22 cellular contexts compared by ENCODE assay signal in genomic region chr9:130352081-130352480, GRCh38.
DNase-seq lines count a peak whose midpoint lies in the region; ATAC-seq and TF ChIP-seq lines count a peak whose summit lies in the region.
"Had no signal": no experiment of that assay in that cellular context is flagged by ENCODE, and none has a peak within 500 bp of the region (broad histone marks: within the 10 kb centered on the region; RNA-seq: fewer than 3 reads in every experiment).

No MANE protein-coding gene starts in this region.

- peaks cover 3% of the 10 kb centered on the region for H3K9me3 Mint-ChIP-seq in Calu3 (ENCODE audit: low read depth, unreplicated experiment)
- H3K9me3 Mint-ChIP-seq: activated T-cell treated with anti-CD3 and anti-CD28 coated beads, Interleukin-2, amount 50 U/mL, for 24 hours; nephron; T-cell had no signal

- H3K4me3 ChIP-seq in RWPE2 (ENCODE audit: severe bottlenecking) (no peak overlapping the region), prostate gland (no peak overlapping the region), trophoblast cell (ENCODE audit: low read depth, low read length) (no peak overlapping the region)
- H3K4me3 ChIP-seq: breast epithelium had no signal

- H3K27me3 ChIP-seq in RWPE2 (ENCODE audit: insufficient read depth, poor library complexity, severe bottlenecking) (no peaks in the 10 kb centered on the region), prostate gland (replicated peaks; ENCODE audit: insufficient read depth) (no peaks in the 10 kb centered on the region), trophoblast cell (ENCODE audit: insufficient read depth, low read length) (no peaks in the 10 kb centered on the region)
- H3K27me3 ChIP-seq: breast epithelium had no signal

- no peak overlapping the region for H2BK120ac ChIP-seq in trophoblast cell (ENCODE audit: insufficient read depth, low read length, poor library complexity)

- no peaks in the 10 kb centered on the region for H3K36me3 ChIP-seq in RWPE2 (ENCODE audit: low read depth)
- H3K36me3 ChIP-seq in prostate gland: no peaks in the 10 kb centered on the region
- no peaks in the 10 kb centered on the region for H3K36me3 ChIP-seq in trophoblast cell (ENCODE audit: control insufficient read depth in 1 of 2, insufficient read depth in 2 of 2, low read length in 2 of 2)
- H3K36me3 ChIP-seq: breast epithelium had no signal

- no peak overlapping the region for H2AFZ ChIP-seq in trophoblast cell (ENCODE audit: insufficient read depth, low read length, poor library complexity)
- H2AFZ ChIP-seq: parathyroid adenoma had no signal

- H2BK12ac ChIP-seq in trophoblast cell (ENCODE audit: low read length): no peak overlapping the region

- H3K27me3 Mint-ChIP-seq in Calu3 (ENCODE audit: unreplicated experiment): no peaks in the 10 kb centered on the region
- H3K27me3 Mint-ChIP-seq: T-cell had no signal

- no peak overlapping the region for H2BK5ac ChIP-seq in trophoblast cell (ENCODE audit: low read depth, low read length, poor library complexity)

- WGBS in prostate gland: 54% methylated on average over 10 of the region's 10 CpGs
- no CpG with 5 or more reads among the region's 10 CpGs for WGBS in trophoblast cell (ENCODE audit: extremely low coverage, insufficient coverage, insufficient read length)

- no peaks in the 10 kb centered on the region for H3K36me3 Mint-ChIP-seq in Calu3 (ENCODE audit: insufficient read depth, unreplicated experiment)
- H3K36me3 Mint-ChIP-seq: T-cell had no signal

- ATAC-seq in RWPE2 (ENCODE audit: low read depth): peak; percentile 79
- no peak for ATAC-seq in GM19397 (IDR thresholded peaks at IDR 0.05; ENCODE audit: unreplicated experiment)
- ATAC-seq: T-cell had no signal

- H3K27ac ChIP-seq in RWPE2 (ENCODE audit: poor library complexity, severe bottlenecking) (peak overlapping the region; percentile 29), prostate gland (peak overlapping the region in 1 of 2 donors; percentile 39), trophoblast cell (ENCODE audit: low read depth, low read length) (no peak overlapping the region)
- H3K27ac ChIP-seq: breast epithelium, parathyroid adenoma had no signal

- H3K79me2 ChIP-seq in trophoblast cell (ENCODE audit: control insufficient read depth, insufficient read depth, low read length, poor library complexity): no peaks in the 10 kb centered on the region
- H3K79me2 ChIP-seq: parathyroid adenoma had no signal

- no peak overlapping the region for H3K4ac ChIP-seq in trophoblast cell (ENCODE audit: low read depth, low read length)

- no peaks in the 10 kb centered on the region for H3K9me3 ChIP-seq in RWPE2 (ENCODE audit: severe bottlenecking)
- no peaks in the 10 kb centered on the region for H3K9me3 ChIP-seq in prostate gland
- H3K9me3 ChIP-seq in trophoblast cell (ENCODE audit: insufficient read depth, low read depth, low read length): peaks cover 4% of the 10 kb centered on the region
- H3K9me3 ChIP-seq: breast epithelium had no signal

- H3K79me1 ChIP-seq in trophoblast cell (ENCODE audit: low read length): no peaks in the 10 kb centered on the region

- DNase-seq in Calu3 (peak; percentile 28), RWPE2 (ENCODE audit: low spot score) (no peak), fibroblast of peridontal ligament (ENCODE audit: extremely low read depth) (peak; percentile 7), prostate gland (ENCODE audit: low spot score) (peak; percentile 25), trophoblast cell (no peak), HuH-7 (ENCODE audit: low spot score) (no peak), middle frontal gyrus (ENCODE audit: extremely low spot score, low spot score) (no peak)
- DNase-seq: activated CD4-positive, alpha-beta T cell treated with anti-CD3 and anti-CD28 coated beads for 1 hour; activated naive CD4-positive, alpha-beta T cell; activated T-cell treated with anti-CD3 and anti-CD28 coated beads, Interleukin-2, amount 50 U/mL, for 24 hours; dermis blood vessel endothelial cell; GDM1; HCEC 1CT; KG1; NCI-H1930; NCI-H69; SHP77 treated with DMSO at 0.1 percent for 48 hours; T-cell had no signal

- H3K9ac ChIP-seq in trophoblast cell (ENCODE audit: low read length): no peak overlapping the region
- H3K9ac ChIP-seq: parathyroid adenoma had no signal

- TF ChIP-seq POLR2A in prostate gland (IDR thresholded peaks at IDR 0.05): no peak

- no peaks in the 10 kb centered on the region for H3K4me1 Mint-ChIP-seq in Calu3 (ENCODE audit: low read depth, unreplicated experiment)
- H3K4me1 Mint-ChIP-seq: nephron, T-cell had no signal

- no peak overlapping the region for H3K18ac ChIP-seq in trophoblast cell (ENCODE audit: low read length)

- no peak for TF ChIP-seq CTCF in Calu3 (IDR thresholded peaks at IDR 0.05; ENCODE audit: unreplicated experiment)
- TF ChIP-seq CTCF in RWPE2 (IDR thresholded peaks at IDR 0.05; ENCODE audit: poor library complexity, severe bottlenecking): no peak
- no peak for TF ChIP-seq CTCF in prostate gland (IDR thresholded peaks at IDR 0.05)

- no peak overlapping the region for H4K12ac ChIP-seq in trophoblast cell (ENCODE audit: low read depth, low read length)

- no peak overlapping the region for H4K8ac ChIP-seq in trophoblast cell (ENCODE audit: low read depth, low read length)

- H3K4me2 ChIP-seq in trophoblast cell (ENCODE audit: low read length): no peak overlapping the region

- BruUV-seq in Calu3 (replicated peaks; lab: Mats Ljungman, UMichigan): no TSS peak

- no peak overlapping the region for H3K4me3 Mint-ChIP-seq in Calu3 (ENCODE audit: low read depth, unreplicated experiment)
- H3K4me3 Mint-ChIP-seq: activated T-cell treated with anti-CD3 and anti-CD28 coated beads, Interleukin-2, amount 50 U/mL, for 24 hours; nephron; T-cell had no signal

- no peak overlapping the region for H3K14ac ChIP-seq in trophoblast cell (ENCODE audit: low read length)

- intact Hi-C loops in Calu3 (cut with micrococcal nuclease; ENCODE audit: unreplicated experiment) (no loop called here), prostate gland (cut with DNase I) (no loop called here)

- H4K91ac ChIP-seq in trophoblast cell (ENCODE audit: low read depth, low read length): no peak overlapping the region

- H3K4me1 ChIP-seq in RWPE2 (ENCODE audit: insufficient read depth, poor library complexity, severe bottlenecking): peaks cover 5% of the 10 kb centered on the region
- no peaks in the 10 kb centered on the region for H3K4me1 ChIP-seq in prostate gland (replicated peaks)
- no peaks in the 10 kb centered on the region for H3K4me1 ChIP-seq in trophoblast cell (ENCODE audit: control insufficient read depth in 1 of 2, insufficient read depth in 2 of 2, low read length in 2 of 2)
- H3K4me1 ChIP-seq: breast epithelium, parathyroid adenoma had no signal

- no peak overlapping the region for H2AK5ac ChIP-seq in trophoblast cell (ENCODE audit: low read length)

- no peak overlapping the region for H3K27ac Mint-ChIP-seq in Calu3 (ENCODE audit: unreplicated experiment)
- H3K27ac Mint-ChIP-seq: activated T-cell treated with anti-CD3 and anti-CD28 coated beads, Interleukin-2, amount 50 U/mL, for 24 hours; nephron; T-cell had no signal

- no peak overlapping the region for H3K23ac ChIP-seq in trophoblast cell (ENCODE audit: low read length)

- CTCF ChIA-PET in Calu3 (lab: Charles Lee): no interaction called here

Comparison
In these comparisons a context has a peak if more than half of its experiments do, and no peak if none do; other contexts are left out.
1. DNase-seq: peak in Calu3 (single experiment), fibroblast of peridontal ligament (single experiment) and prostate gland (single experiment); none in RWPE2 (single experiment), trophoblast cell (0 of 2), HuH-7 (single experiment) and middle frontal gyrus (single experiment).